Comparison of ENCODE assay signal across 21 cellular contexts in the genomic region with DNA sequence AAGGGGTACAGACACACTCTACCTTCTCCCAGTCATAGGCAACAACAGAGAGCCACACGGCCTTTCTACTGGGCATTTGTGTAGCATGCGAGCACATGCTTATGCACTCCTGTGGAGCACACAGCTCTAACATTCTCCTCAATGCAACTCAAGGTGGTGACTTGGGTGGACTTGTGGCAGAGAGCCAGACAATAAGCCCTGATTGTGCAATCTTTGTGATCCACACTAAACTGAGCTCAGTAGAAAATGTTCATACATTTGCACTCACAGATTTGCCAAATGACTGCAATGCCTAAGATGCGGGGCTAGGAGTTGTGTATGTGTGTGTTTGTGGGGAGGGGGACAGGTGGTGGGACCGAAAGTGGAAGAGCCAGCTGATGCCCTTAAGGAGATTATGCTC.
"Had no signal": no experiment of that assay in that cellular context is flagged by ENCODE, and none has a peak within 500 bp of the region (broad histone marks: within the 10 kb centered on the region; RNA-seq: fewer than 3 reads in every experiment).

No MANE protein-coding gene starts in this region.

- H3K27me3 ChIP-seq: adrenal gland, breast epithelium, gastrocnemius medialis, thyroid gland, upper lobe of right lung had no signal

- H3K4me3 Mint-ChIP-seq: activated T-cell treated with anti-CD3 and anti-CD28 coated beads, Interleukin-2, amount 50 U/mL, for 24 hours; activated T-helper 17 cell treated with anti-CD3 and anti-CD28 coated beads, Interleukin-2, amount 50 U/mL, for 72 hours; natural killer cell; WTC11 had no signal

- H3K4me1 ChIP-seq: breast epithelium, gastrocnemius medialis, thyroid gland, upper lobe of right lung had no signal

- DNase-seq: activated CD8-positive, alpha-beta memory T cell treated with anti-CD3 and anti-CD28 coated beads, Interleukin-2, amount 50 U/mL, for 4 hours; activated T-cell treated with anti-CD3 and anti-CD28 coated beads, Interleukin-2, amount 50 U/mL, for 24 hours; gastrocnemius medialis; head of caudate nucleus; islet precursor cell; left cardiac atrium; midbrain; natural killer cell; stimulated activated CD4-positive, alpha-beta T cell treated with anti-CD3 and anti-CD28 coated beads, Interleukin-12 subunit alpha, Interleukin-12 subunit beta, amount 100 ng/mL, for 4 hours; stimulated activated CD4-positive, alpha-beta T cell treated with anti-CD3 and anti-CD28 coated beads, Interleukin-4, amount 100 ng/mL, for 4 hours; stimulated activated naive CD8-positive, alpha-beta T cell treated with anti-CD3 and anti-CD28 coated beads, Interleukin-15, Interleukin-2, amounts not matched to agents 100 U/mL and 50 U/mL, for 24 hours; T-helper 1 cell; thyroid gland; upper lobe of right lung had no signal

- H3K27ac Mint-ChIP-seq: activated naive CD4-positive, alpha-beta T cell treated with anti-CD3 and anti-CD28 coated beads, Interleukin-2, amount 50 U/mL, for 72 hours; activated T-cell treated with anti-CD3 and anti-CD28 coated beads, Interleukin-2, amount 50 U/mL, for 24 hours; activated T-helper 17 cell treated with anti-CD3 and anti-CD28 coated beads, Interleukin-2, amount 50 U/mL, for 72 hours; natural killer cell; progenitor cell of endocrine pancreas; WTC11 had no signal

- H3K4me3 ChIP-seq: adrenal gland, breast epithelium, coronary artery, gastrocnemius medialis, thyroid gland, upper lobe of right lung had no signal

- H3K27ac ChIP-seq: adrenal gland, breast epithelium, coronary artery, gastrocnemius medialis, thyroid gland, upper lobe of right lung had no signal

- H3K9me3 ChIP-seq: adrenal gland, breast epithelium, gastrocnemius medialis, thyroid gland, upper lobe of right lung had no signal

- H3K36me3 Mint-ChIP-seq: activated naive CD4-positive, alpha-beta T cell treated with anti-CD3 and anti-CD28 coated beads, Interleukin-2, amount 50 U/mL, for 72 hours; natural killer cell; WTC11 had no signal

- H3K27me3 Mint-ChIP-seq: progenitor cell of endocrine pancreas had no signal

- H3K9me3 Mint-ChIP-seq: natural killer cell, WTC11 had no signal

- H3K4me1 Mint-ChIP-seq: activated T-helper 17 cell treated with anti-CD3 and anti-CD28 coated beads, Interleukin-2, amount 50 U/mL, for 72 hours; natural killer cell; WTC11 had no signal

- H3K36me3 ChIP-seq: adrenal gland, breast epithelium, gastrocnemius medialis, thyroid gland, upper lobe of right lung had no signal

- ATAC-seq: activated naive CD4-positive, alpha-beta T cell treated with anti-CD3 and anti-CD28 coated beads, Interleukin-2, amount 50 U/mL, for 72 hours; activated T-helper 17 cell treated with anti-CD3 and anti-CD28 coated beads, Interleukin-2, amount 50 U/mL, for 72 hours; gastrocnemius medialis; left cardiac atrium; natural killer cell; stimulated activated naive CD8-positive, alpha-beta T cell treated with anti-CD3 and anti-CD28 coated beads, Interleukin-15, Interleukin-2, amounts not matched to agents 100 U/mL and 50 U/mL, for 24 hours; upper lobe of right lung; WTC11 had no signal
